ENCODE assay signal across 25 cellular contexts in the genomic region with DNA sequence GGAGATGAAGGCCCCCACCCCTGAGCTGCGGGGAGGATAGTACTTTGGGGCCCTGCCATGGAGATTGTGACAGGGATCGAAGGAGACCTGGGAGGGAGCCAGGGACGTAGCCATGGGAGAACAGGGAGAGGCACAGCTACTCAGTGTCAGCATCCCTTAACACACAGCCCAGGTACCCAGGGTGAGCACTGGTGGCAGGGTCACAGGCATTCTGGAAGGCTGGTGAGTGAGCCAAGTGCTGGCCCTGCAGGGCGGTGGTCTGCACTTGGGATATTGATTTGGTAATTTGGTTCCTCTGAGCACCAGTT. TPM values are rescaled to one million over a fixed set of nuclear protein-coding genes. Genes with fewer than 3 reads are reported as not detected.
"Had no signal": no experiment of that assay in that cellular context is flagged by ENCODE, and none has a peak within 500 bp of the region (broad histone marks: within the 10 kb centered on the region; RNA-seq: fewer than 3 reads in every experiment).

No MANE protein-coding gene starts in this region.

- H3K4me3 Mint-ChIP-seq: dendritic cell treated with granulocyte-macrophage colony-stimulating factor and Interleukin-4, amounts not matched to agents 40 ng/mL and 50 ng/mL, for 4 days; mesothelial cell of epicardium; naive B cell; nephron; neural progenitor cell; stimulated activated naive CD8-positive, alpha-beta T cell treated with anti-CD3 and anti-CD28 coated beads, Interleukin-15, Interleukin-2, amounts not matched to agents 100 ng/mL and 50 ng/mL, for 24 hours had no signal

- H3K27ac ChIP-seq: esophagus muscularis mucosa, foreskin keratinocyte, left lung, neural progenitor cell, psoas muscle, thoracic aorta, tibial nerve, upper lobe of left lung had no signal

- ATAC-seq: left lung, mucosa of descending colon, psoas muscle, right cardiac atrium had no signal

- DNase-seq: central memory CD4-positive, alpha-beta T cell; effector memory CD4-positive, alpha-beta T cell; foreskin keratinocyte; left lung; mesenchymal stem cell; mucosa of descending colon; naive B cell; nucleus accumbens; psoas muscle; right cardiac atrium; small intestine; stimulated activated CD4-positive, alpha-beta T cell treated with anti-CD3 and anti-CD28 coated beads, Interleukin-12 subunit alpha, Interleukin-12 subunit beta, amount 100 ng/mL, for 4 hours; stimulated activated CD4-positive, alpha-beta T cell treated with anti-CD3 and anti-CD28 coated beads, Interleukin-1b, Interleukin-23, amount 100 ng/mL, for 48 hours; stimulated activated CD4-positive, alpha-beta T cell treated with anti-CD3 and anti-CD28 coated beads, Interleukin-4, amount 100 ng/mL, for 1 hour; stimulated activated CD8-positive, alpha-beta memory T cell treated with anti-CD3 and anti-CD28 coated beads, Interleukin-4, amount 100 ng/mL, for 48 hours had no signal

- H3K4me1 Mint-ChIP-seq: naive B cell, nephron, neural progenitor cell had no signal

- H3K9me3 ChIP-seq: esophagus muscularis mucosa, left lung, mucosa of descending colon, psoas muscle, thoracic aorta, tibial nerve, upper lobe of left lung had no signal

- H3K27ac Mint-ChIP-seq: dendritic cell treated with granulocyte-macrophage colony-stimulating factor and Interleukin-4, amounts not matched to agents 40 ng/mL and 50 ng/mL, for 4 days; mesothelial cell of epicardium; naive B cell; nephron; neural progenitor cell; stimulated activated naive CD8-positive, alpha-beta T cell treated with anti-CD3 and anti-CD28 coated beads, Interleukin-15, Interleukin-2, amounts not matched to agents 100 ng/mL and 50 ng/mL, for 24 hours had no signal

- H3K36me3 Mint-ChIP-seq: mesothelial cell of epicardium, naive B cell, neural progenitor cell had no signal

- H3K9ac ChIP-seq: neural progenitor cell had no signal

- H3K36me3 ChIP-seq: esophagus muscularis mucosa, left lung, neural progenitor cell, thoracic aorta, tibial nerve, upper lobe of left lung had no signal

- H3K4me3 ChIP-seq: esophagus muscularis mucosa, left lung, mucosa of descending colon, neural progenitor cell, psoas muscle, thoracic aorta, tibial nerve, upper lobe of left lung had no signal

- H3K4me1 ChIP-seq: esophagus muscularis mucosa, foreskin keratinocyte, left lung, neural progenitor cell, psoas muscle, tibial nerve had no signal

- H3K27me3 ChIP-seq: foreskin keratinocyte, left lung, neural progenitor cell, tibial nerve, upper lobe of left lung had no signal

- H3K4me2 ChIP-seq: neural progenitor cell had no signal

- H3K9me3 Mint-ChIP-seq: dendritic cell treated with granulocyte-macrophage colony-stimulating factor and Interleukin-4, amounts not matched to agents 40 ng/mL and 50 ng/mL, for 4 days; mesothelial cell of epicardium; nephron; neural progenitor cell; stimulated activated naive CD8-positive, alpha-beta T cell treated with anti-CD3 and anti-CD28 coated beads, Interleukin-15, Interleukin-2, amounts not matched to agents 100 ng/mL and 50 ng/mL, for 24 hours had no signal

- H3K27me3 Mint-ChIP-seq: stimulated activated naive CD8-positive, alpha-beta T cell treated with anti-CD3 and anti-CD28 coated beads, Interleukin-15, Interleukin-2, amounts not matched to agents 100 ng/mL and 50 ng/mL, for 24 hours had no signal

RNA-seq across cellular contexts. Expression of a gene that starts 39.8 kb away (rescaled TPM):
- polyA plus RNA-seq: endothelial cell of umbilical vein, psoas muscle, right cardiac atrium had no signal
